28 cellular contexts compared by ENCODE assay signal in genomic region chr10:101294109-101294508, GRCh38.
"Had no signal": no experiment of that assay in that cellular context is flagged by ENCODE, and none has a peak within 500 bp of the region (broad histone marks: within the 10 kb centered on the region; RNA-seq: fewer than 3 reads in every experiment).

No MANE protein-coding gene starts in this region.

- DNase-seq: naive thymus-derived CD8-positive, alpha-beta T cell; nephron progenitor cell; occipital lobe; ovary; psoas muscle; right cardiac atrium; right lobe of liver; sigmoid colon; small intestine; stimulated activated CD4-positive, alpha-beta T cell treated with anti-CD3 and anti-CD28 coated beads, Interleukin-15, amount 100 ng/mL, for 24 hours; stimulated activated CD4-positive, alpha-beta T cell treated with anti-CD3 and anti-CD28 coated beads, Interleukin-2, amount 100 ng/mL, for 24 hours; stimulated activated CD4-positive, alpha-beta T cell treated with anti-CD3 and anti-CD28 coated beads, Interleukin-2, amount 100 ng/mL, for 48 hours; stimulated activated CD4-positive, alpha-beta T cell treated with anti-CD3 and anti-CD28 coated beads, Interleukin-4, amount 100 ng/mL, for 24 hours; stimulated activated naive B cell treated with anti-CD40 and anti-IgM and Interleukin-4, amounts not matched to agents 10 μg/mL and 1 μg/mL and 100 μg/mL, for 72 hours; stimulated activated naive CD4-positive, alpha-beta T cell treated with Interleukin-2 at 50 U/mL for 16 hours; stomach; thyroid gland; trophoblast cell; upper lobe of right lung; uterus had no signal

- H3K27ac ChIP-seq: neural progenitor cell, ovary, parathyroid adenoma, right lobe of liver, sigmoid colon, stomach, thoracic aorta, thyroid gland, tibial nerve, upper lobe of right lung, uterus had no signal

- H3K27me3 ChIP-seq: ovary had no signal

- ATAC-seq: naive thymus-derived CD8-positive, alpha-beta T cell; natural killer cell treated with Interleukin-12 subunit alpha and Interleukin-12 subunit beta and Interleukin-15 and Interleukin-18, amount 100 ng/mL, for 72 hours; psoas muscle; right cardiac atrium; right lobe of liver; stimulated activated effector memory CD8-positive, alpha-beta T cell treated with anti-CD3 and anti-CD28 coated beads, Interleukin-12 subunit alpha, Interleukin-12 subunit beta, amount 100 ng/mL, for 72 hours; stimulated activated naive B cell treated with anti-CD40 and anti-IgM and Interleukin-4, amounts not matched to agents 10 μg/mL and 1 μg/mL and 100 μg/mL, for 72 hours; upper lobe of right lung had no signal

- H3K79me2 ChIP-seq: parathyroid adenoma had no signal

- FAIRE-seq: small intestine had no signal

- H2AFZ ChIP-seq: neural progenitor cell, parathyroid adenoma had no signal

- H3K27ac Mint-ChIP-seq: natural killer cell treated with Interleukin-12 subunit alpha and Interleukin-12 subunit beta and Interleukin-15 and Interleukin-18, amount 100 ng/mL, for 72 hours; nephron progenitor cell; neural progenitor cell; progenitor cell of endocrine pancreas; stimulated activated effector memory CD8-positive, alpha-beta T cell treated with anti-CD3 and anti-CD28 coated beads, Interleukin-12 subunit alpha, Interleukin-12 subunit beta, amount 100 ng/mL, for 72 hours; stimulated activated naive B cell treated with anti-CD40 and anti-IgM and Interleukin-4, amounts not matched to agents 10 μg/mL and 1 μg/mL and 100 μg/mL, for 72 hours; stimulated activated naive CD8-positive, alpha-beta T cell treated with anti-CD3 and anti-CD28 coated beads, Interleukin-15, Interleukin-2, amounts not matched to agents 100 ng/mL and 50 ng/mL, for 24 hours had no signal

- H3K36me3 Mint-ChIP-seq: natural killer cell treated with Interleukin-12 subunit alpha and Interleukin-12 subunit beta and Interleukin-15 and Interleukin-18, amount 100 ng/mL, for 72 hours; neural progenitor cell; stimulated activated effector memory CD8-positive, alpha-beta T cell treated with anti-CD3 and anti-CD28 coated beads, Interleukin-12 subunit alpha, Interleukin-12 subunit beta, amount 100 ng/mL, for 72 hours; stimulated activated naive B cell treated with anti-CD40 and anti-IgM and Interleukin-4, amounts not matched to agents 10 μg/mL and 1 μg/mL and 100 μg/mL, for 72 hours had no signal

- H3K9ac ChIP-seq: neural progenitor cell, parathyroid adenoma had no signal

- H3K36me3 ChIP-seq: neural progenitor cell, ovary, right lobe of liver, sigmoid colon, stomach, thoracic aorta, thyroid gland, tibial nerve, upper lobe of right lung, uterus had no signal

- H3K4me3 Mint-ChIP-seq: natural killer cell treated with Interleukin-12 subunit alpha and Interleukin-12 subunit beta and Interleukin-15 and Interleukin-18, amount 100 ng/mL, for 72 hours; stimulated activated effector memory CD8-positive, alpha-beta T cell treated with anti-CD3 and anti-CD28 coated beads, Interleukin-12 subunit alpha, Interleukin-12 subunit beta, amount 100 ng/mL, for 72 hours; stimulated activated naive B cell treated with anti-CD40 and anti-IgM and Interleukin-4, amounts not matched to agents 10 μg/mL and 1 μg/mL and 100 μg/mL, for 72 hours; stimulated activated naive CD8-positive, alpha-beta T cell treated with anti-CD3 and anti-CD28 coated beads, Interleukin-15, Interleukin-2, amounts not matched to agents 100 ng/mL and 50 ng/mL, for 24 hours had no signal

- H3K9me3 ChIP-seq: ovary, psoas muscle, right lobe of liver, sigmoid colon, stomach, thoracic aorta, thyroid gland, tibial nerve, upper lobe of right lung, uterus had no signal

- H3K4me3 ChIP-seq: ovary, psoas muscle, right lobe of liver, sigmoid colon, stomach, thoracic aorta, thyroid gland, tibial nerve, upper lobe of right lung, uterus had no signal

- H3K9me3 Mint-ChIP-seq: naive thymus-derived CD8-positive, alpha-beta T cell; natural killer cell treated with Interleukin-12 subunit alpha and Interleukin-12 subunit beta and Interleukin-15 and Interleukin-18, amount 100 ng/mL, for 72 hours; nephron progenitor cell; neural progenitor cell; stimulated activated effector memory CD8-positive, alpha-beta T cell treated with anti-CD3 and anti-CD28 coated beads, Interleukin-12 subunit alpha, Interleukin-12 subunit beta, amount 100 ng/mL, for 72 hours; stimulated activated naive B cell treated with anti-CD40 and anti-IgM and Interleukin-4, amounts not matched to agents 10 μg/mL and 1 μg/mL and 100 μg/mL, for 72 hours; stimulated activated naive CD8-positive, alpha-beta T cell treated with anti-CD3 and anti-CD28 coated beads, Interleukin-15, Interleukin-2, amounts not matched to agents 100 ng/mL and 50 ng/mL, for 24 hours had no signal
